ENCODE assay signal across 1 cellular context in the genomic region with DNA sequence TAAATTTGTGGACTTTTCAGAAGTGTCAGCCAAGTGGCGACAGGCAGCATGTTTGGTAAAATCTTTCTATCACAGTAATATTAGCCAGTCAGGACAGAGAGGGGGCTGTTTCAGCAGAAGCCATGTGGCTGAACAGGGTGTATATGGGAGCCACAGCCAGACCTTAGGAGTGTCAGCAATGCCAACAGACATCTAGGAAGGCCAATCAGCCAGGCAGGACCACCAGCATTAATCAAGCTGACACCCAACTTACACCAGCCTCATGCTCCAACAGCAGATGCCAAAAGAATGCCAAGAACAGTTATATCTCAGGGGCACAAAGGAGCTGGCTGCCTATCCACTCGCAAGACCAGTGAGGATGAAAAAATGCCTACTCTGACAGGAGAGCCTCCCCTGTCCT.
TF ChIP-seq lines count a peak whose summit lies in the region.

No MANE protein-coding gene starts in this region.

TF ChIP-seq in HepG2, 621 proteins besides CTCF, POLR2A, EP300 and RAD21:
- TF ChIP-seq, protein P1, sequence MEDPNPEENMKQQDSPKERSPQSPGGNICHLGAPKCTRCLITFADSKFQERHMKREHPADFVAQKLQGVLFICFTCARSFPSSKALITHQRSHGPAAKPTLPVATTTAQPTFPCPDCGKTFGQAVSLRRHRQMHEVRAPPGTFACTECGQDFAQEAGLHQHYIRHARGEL (CRISPR knock-in tag; IDR thresholded peaks at IDR 0.05), result no peak
- TF ChIP-seq ZNF451 (CRISPR knock-in tag; IDR thresholded peaks at IDR 0.05), result no peak
- no peak for TF ChIP-seq ZNF619 (CRISPR knock-in tag; IDR thresholded peaks at IDR 0.05)
- TF ChIP-seq, protein P2, sequence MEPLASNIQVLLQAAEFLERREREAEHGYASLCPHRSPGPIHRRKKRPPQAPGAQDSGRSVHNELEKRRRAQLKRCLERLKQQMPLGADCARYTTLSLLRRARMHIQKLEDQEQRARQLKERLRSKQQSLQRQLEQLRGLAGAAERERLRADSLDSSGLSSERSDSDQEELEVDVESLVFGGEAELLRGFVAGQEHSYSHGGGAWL (CRISPR knock-in tag; IDR thresholded peaks at IDR 0.05), result no peak
- TF ChIP-seq, protein P3, sequence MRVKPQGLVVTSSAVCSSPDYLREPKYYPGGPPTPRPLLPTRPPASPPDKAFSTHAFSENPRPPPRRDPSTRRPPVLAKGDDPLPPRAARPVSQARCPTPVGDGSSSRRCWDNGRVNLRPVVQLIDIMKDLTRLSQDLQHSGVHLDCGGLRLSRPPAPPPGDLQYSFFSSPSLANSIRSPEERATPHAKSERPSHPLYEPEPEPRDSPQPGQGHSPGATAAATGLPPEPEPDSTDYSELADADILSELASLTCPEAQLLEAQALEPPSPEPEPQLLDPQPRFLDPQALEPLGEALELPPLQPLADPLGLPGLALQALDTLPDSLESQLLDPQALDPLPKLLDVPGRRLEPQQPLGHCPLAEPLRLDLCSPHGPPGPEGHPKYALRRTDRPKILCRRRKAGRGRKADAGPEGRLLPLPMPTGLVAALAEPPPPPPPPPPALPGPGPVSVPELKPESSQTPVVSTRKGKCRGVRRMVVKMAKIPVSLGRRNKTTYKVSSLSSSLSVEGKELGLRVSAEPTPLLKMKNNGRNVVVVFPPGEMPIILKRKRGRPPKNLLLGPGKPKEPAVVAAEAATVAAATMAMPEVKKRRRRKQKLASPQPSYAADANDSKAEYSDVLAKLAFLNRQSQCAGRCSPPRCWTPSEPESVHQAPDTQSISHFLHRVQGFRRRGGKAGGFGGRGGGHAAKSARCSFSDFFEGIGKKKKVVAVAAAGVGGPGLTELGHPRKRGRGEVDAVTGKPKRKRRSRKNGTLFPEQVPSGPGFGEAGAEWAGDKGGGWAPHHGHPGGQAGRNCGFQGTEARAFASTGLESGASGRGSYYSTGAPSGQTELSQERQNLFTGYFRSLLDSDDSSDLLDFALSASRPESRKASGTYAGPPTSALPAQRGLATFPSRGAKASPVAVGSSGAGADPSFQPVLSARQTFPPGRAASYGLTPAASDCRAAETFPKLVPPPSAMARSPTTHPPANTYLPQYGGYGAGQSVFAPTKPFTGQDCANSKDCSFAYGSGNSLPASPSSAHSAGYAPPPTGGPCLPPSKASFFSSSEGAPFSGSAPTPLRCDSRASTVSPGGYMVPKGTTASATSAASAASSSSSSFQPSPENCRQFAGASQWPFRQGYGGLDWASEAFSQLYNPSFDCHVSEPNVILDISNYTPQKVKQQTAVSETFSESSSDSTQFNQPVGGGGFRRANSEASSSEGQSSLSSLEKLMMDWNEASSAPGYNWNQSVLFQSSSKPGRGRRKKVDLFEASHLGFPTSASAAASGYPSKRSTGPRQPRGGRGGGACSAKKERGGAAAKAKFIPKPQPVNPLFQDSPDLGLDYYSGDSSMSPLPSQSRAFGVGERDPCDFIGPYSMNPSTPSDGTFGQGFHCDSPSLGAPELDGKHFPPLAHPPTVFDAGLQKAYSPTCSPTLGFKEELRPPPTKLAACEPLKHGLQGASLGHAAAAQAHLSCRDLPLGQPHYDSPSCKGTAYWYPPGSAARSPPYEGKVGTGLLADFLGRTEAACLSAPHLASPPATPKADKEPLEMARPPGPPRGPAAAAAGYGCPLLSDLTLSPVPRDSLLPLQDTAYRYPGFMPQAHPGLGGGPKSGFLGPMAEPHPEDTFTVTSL (CRISPR knock-in tag; IDR thresholded peaks at IDR 0.05; ENCODE audit: borderline replicate concordance), result no peak
- TF ChIP-seq SP140L (CRISPR knock-in tag; IDR thresholded peaks at IDR 0.05; ENCODE audit: borderline replicate concordance), result no peak
- no peak for TF ChIP-seq SRY (CRISPR knock-in tag; IDR thresholded peaks at IDR 0.05)
- no peak for TF ChIP-seq KLF6 (CRISPR knock-in tag; IDR thresholded peaks at IDR 0.05)
- no peak for TF ChIP-seq JUNB (CRISPR knock-in tag; IDR thresholded peaks at IDR 0.05; ENCODE audit: borderline replicate concordance)
- no peak for TF ChIP-seq MAFG (CRISPR knock-in tag; IDR thresholded peaks at IDR 0.05)
